7 cellular contexts compared by ENCODE assay signal in the genomic region with DNA sequence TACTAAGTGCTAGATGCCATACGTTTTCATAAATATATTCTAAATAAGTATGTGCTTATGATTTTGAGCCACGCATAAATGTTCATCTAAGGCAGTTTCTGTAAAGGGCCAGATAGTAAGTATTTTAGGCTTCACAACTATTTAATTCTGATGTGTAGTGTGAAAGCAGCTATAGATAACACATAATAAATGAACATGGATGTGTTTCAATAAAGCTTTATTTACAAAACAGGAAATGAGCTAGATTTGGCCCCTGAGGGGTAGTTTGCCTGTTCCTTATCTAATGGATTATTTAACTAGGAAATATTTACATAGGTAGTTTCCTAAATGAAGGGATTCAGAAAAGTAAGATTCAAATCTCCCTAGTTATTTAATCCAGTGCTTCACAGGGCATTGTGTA.
"Had no signal": no experiment of that assay in that cellular context is flagged by ENCODE, and none has a peak within 500 bp of the region (broad histone marks: within the 10 kb centered on the region; RNA-seq: fewer than 3 reads in every experiment).

No MANE protein-coding gene starts in this region.

- H3K4me3 ChIP-seq: GM23338 had no signal

- ATAC-seq: GM23338 had no signal

- DNase-seq: H9, HCEC 1CT, KG1 had no signal

- FAIRE-seq: H1, H54, HTR-8/SVneo had no signal

- H3K4me2 ChIP-seq: GM23338 had no signal

- H2AFZ ChIP-seq: GM23338 had no signal
